15 cellular contexts compared by ENCODE assay signal in the genomic region with DNA sequence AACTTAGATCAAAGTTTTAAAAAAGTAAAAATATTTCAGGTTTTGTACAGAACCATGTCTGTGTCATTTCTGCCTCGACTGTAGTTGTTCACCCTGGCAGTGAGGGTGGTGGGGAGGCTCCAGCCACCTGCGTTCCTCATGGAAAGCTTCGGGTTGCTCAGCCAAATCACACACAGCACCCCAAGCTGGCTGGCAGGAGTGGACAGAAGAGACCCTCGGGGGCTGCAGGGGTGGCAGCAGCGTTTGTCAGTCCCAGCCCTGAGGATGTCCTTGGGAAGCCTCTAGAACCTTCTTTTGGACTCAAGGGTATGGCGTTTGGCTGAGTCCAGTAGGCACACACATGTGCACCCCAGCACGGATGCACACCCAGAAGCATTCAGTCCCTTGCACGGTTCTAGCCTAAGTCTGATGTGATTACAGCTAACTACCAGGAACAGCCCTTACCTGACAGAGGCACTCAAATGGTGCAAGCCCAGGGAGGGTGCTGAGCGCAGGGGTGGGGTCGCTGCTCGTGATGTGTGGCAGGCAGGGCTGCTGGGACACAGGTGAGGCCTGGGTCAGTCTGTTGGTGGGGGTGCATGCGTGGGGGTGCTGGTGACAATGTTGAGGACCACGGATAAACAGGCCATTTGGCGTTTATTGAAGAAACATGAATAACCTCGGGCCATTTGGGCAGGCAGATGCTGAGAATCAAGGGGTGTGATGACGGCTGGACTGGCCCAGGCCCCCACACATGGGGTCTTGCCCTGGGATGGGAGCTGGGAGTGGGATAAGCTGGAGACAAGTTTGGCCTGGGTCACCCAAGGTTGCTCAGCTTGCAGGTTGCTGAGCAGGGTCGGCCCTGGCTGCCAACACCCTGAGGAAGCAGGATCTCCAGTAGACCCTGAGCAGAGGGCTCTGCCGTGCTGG.
DNase-seq lines count a peak whose midpoint lies in the region; TF ChIP-seq lines count a peak whose summit lies in the region.
"Had no signal": no experiment of that assay in that cellular context is flagged by ENCODE, and none has a peak within 500 bp of the region (broad histone marks: within the 10 kb centered on the region; RNA-seq: fewer than 3 reads in every experiment).

No MANE protein-coding gene starts in this region.

- H3K27ac Mint-ChIP-seq in mesothelial cell of epicardium = no peak overlapping the region
- H3K27ac Mint-ChIP-seq: memory B cell had no signal

- no peak overlapping the region for H3K4me3 Mint-ChIP-seq in mesothelial cell of epicardium
- H3K4me3 Mint-ChIP-seq: memory B cell had no signal

- H3K27me3 ChIP-seq in vagina = no peaks in the 10 kb centered on the region

- H3K27me3 Mint-ChIP-seq in mesothelial cell of epicardium (ENCODE audit: low read depth) = no peaks in the 10 kb centered on the region
- H3K27me3 Mint-ChIP-seq: memory B cell had no signal

- no peaks in the 10 kb centered on the region for H3K4me1 ChIP-seq in vagina

- DNase-seq in stimulated activated CD4-positive, alpha-beta T cell treated with anti-CD3 and anti-CD28 coated beads, Interleukin-15, amount 100 ng/mL, for 24 hours = peak; percentile 1
- no peak for DNase-seq in stimulated activated CD4-positive, alpha-beta T cell treated with anti-CD3 and anti-CD28 coated beads, Interleukin-4, amount 100 ng/mL, for 1 hour
- DNase-seq in coronary artery (ENCODE audit: low spot score) = peak; percentile 59
- DNase-seq in mesothelial cell of epicardium (ENCODE audit: low spot score in 2 of 2, unreplicated experiment in 2 of 2) = peak; percentile 11 to 31
- DNase-seq in vagina (ENCODE audit: extremely low spot score in 2 of 2) = peak; percentile 83 to 95
- DNase-seq in NOMO-1 treated with dmso at 0.1 percent for 144 hours (lab: John Stamatoyannopoulos, UW; ENCODE audit: unreplicated experiment) = no peak
- no peak for DNase-seq in activated naive CD4-positive, alpha-beta T cell (lab: John Stamatoyannopoulos, UW)
- DNase-seq in NCI-H187 (lab: John Stamatoyannopoulos, UW) = no peak
- DNase-seq: AML-193, hippocampal formation, IMR-90, NCI-H1092, nucleus accumbens, PC-3 had no signal

- no peak overlapping the region for H3K27ac ChIP-seq in coronary artery
- H3K27ac ChIP-seq in vagina = no peak overlapping the region

- no peaks in the 10 kb centered on the region for H3K9me3 ChIP-seq in vagina

- H3K4me3 ChIP-seq in coronary artery (no peak overlapping the region), vagina (no peak overlapping the region)

- TF ChIP-seq CTCF in coronary artery (IDR thresholded peaks at IDR 0.05) (no peak), mesothelial cell of epicardium (IDR thresholded peaks at IDR 0.05; ENCODE audit: unreplicated experiment) (no peak), vagina (IDR thresholded peaks at IDR 0.05) (no peak)

- TF ChIP-seq POLR2A in vagina (IDR thresholded peaks at IDR 0.05) = no peak

- H3K36me3 ChIP-seq in vagina = peaks cover 0 to 33% of the 10 kb centered on the region in 2 donors

- intact Hi-C loops in vagina (cut with DNase I) = loop anchor here (5.0 kb wide), 1 partner anchor 283 kb away; no protein-coding TSS in a partner anchor

- no peaks in the 10 kb centered on the region for H3K9me3 Mint-ChIP-seq in mesothelial cell of epicardium
- H3K9me3 Mint-ChIP-seq: memory B cell had no signal

- H3K4me1 Mint-ChIP-seq in mesothelial cell of epicardium = no peaks in the 10 kb centered on the region

- peaks cover 9% of the 10 kb centered on the region for H3K36me3 Mint-ChIP-seq in mesothelial cell of epicardium

Comparison
In these comparisons a context has a peak if more than half of its experiments do, and no peak if none do; other contexts are left out.
1. DNase-seq: peak in stimulated activated CD4-positive, alpha-beta T cell treated with anti-CD3 and anti-CD28 coated beads, Interleukin-15, amount 100 ng/mL, for 24 hours (single experiment), coronary artery (single experiment), mesothelial cell of epicardium (2 of 2) and vagina (2 of 2); none in stimulated activated CD4-positive, alpha-beta T cell treated with anti-CD3 and anti-CD28 coated beads, Interleukin-4, amount 100 ng/mL, for 1 hour (single experiment), NOMO-1 treated with dmso at 0.1 percent for 144 hours (single experiment), activated naive CD4-positive, alpha-beta T cell (0 of 4) and NCI-H187 (0 of 2).